ENCODE assay signal across 1 cellular context in the genomic region with DNA sequence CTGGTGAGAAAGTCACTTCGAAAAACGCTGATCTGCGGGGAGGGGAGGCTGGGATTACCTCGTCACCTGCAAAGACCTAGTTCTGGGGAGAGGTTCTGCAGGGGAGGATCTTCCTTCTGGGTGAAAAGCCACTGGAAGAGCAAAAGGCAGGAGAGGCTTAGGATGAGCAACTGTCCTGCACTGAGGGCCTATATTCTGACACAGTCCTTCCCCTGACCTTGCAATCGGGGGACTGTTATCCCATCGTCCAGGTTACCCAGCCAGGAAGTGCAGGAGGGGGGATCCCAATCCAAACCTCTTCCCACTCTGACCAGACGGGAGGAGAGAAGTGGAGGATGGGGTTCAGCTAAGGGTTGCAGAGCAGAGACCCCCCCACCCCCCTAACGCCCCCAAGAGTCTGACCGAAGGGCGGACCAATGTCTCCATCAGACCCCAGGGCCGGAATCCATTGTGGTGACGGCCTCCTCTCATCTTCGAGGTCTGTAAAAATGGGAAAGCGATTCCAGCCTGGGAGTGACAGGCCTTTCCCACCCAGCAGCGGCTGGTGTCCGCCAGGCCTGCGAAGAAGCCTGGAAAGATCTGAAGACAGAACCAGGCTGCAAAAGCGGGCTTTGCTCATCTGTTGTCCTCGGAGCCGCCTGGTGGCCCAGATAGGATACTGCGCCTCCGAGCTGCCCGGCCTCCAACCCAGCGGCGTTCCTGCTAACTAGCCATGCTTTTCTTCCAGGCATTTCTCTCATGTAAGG.
TF ChIP-seq lines count a peak whose summit lies in the region.

No MANE protein-coding gene starts in this region.

TF ChIP-seq in K562, 482 proteins besides CTCF, POLR2A, EP300 and RAD21 (continued from another document and continues in another):
- TF ChIP-seq FOXP1 (CRISPR knock-in tag; IDR thresholded peaks at IDR 0.05) (peak; percentile 12; the same call in 1 of the 2 replicates), NR2C2 (CRISPR knock-in tag; IDR thresholded peaks at IDR 0.05) (peak; percentile 58; the same call in 1 of the 2 replicates), NR2C2 (tag; IDR thresholded peaks at IDR 0.05) (no peak), XRCC5 (IDR thresholded peaks at IDR 0.05; ENCODE audit: low read depth, low read length) (peak; percentile 45; the same call in 1 of the 2 replicates), TCF7L2 (IDR thresholded peaks at IDR 0.05; ENCODE audit: low read depth, low read length) (no peak; the same call in 1 of the 2 replicates), C11orf30 (IDR thresholded peaks at IDR 0.05; ENCODE audit: low read depth) (no peak), HNRNPH1 (optimal IDR thresholded peaks at IDR 0.05; ENCODE audit: low read depth, low read length) (no peak), EWSR1 (IDR thresholded peaks at IDR 0.05; ENCODE audit: borderline replicate concordance, low read depth, partially characterized antibody) (no peak), NBN (IDR thresholded peaks at IDR 0.05; ENCODE audit: low read depth) (0 out of 2 replicates have a peak, but pooled peaks have one; percentile 23), SAFB2 (IDR thresholded peaks at IDR 0.05; ENCODE audit: borderline replicate concordance, low read depth, low read length, severe bottlenecking) (no peak), CBFA2T2 (conservative IDR thresholded peaks at IDR 0.05) (no peak), CEBPG (CRISPR knock-in tag; IDR thresholded peaks at IDR 0.05) (no peak), CEBPG (tag; conservative IDR thresholded peaks at IDR 0.05 in 1 of 2, IDR thresholded peaks at IDR 0.05 in 1 of 2) (no peak), NKRF (IDR thresholded peaks at IDR 0.05; ENCODE audit: borderline replicate concordance) (no peak), ZKSCAN1 (IDR thresholded peaks at IDR 0.05; ENCODE audit: low read depth, low read length) (peak; percentile 57; the same call in 1 of the 2 replicates), BACH1 (tag; IDR thresholded peaks at IDR 0.05) (no peak), ZNF644 (tag; IDR thresholded peaks at IDR 0.05; ENCODE audit: low read depth) (no peak), USF2 (CRISPR knock-in tag; IDR thresholded peaks at IDR 0.05) (no peak), FOXO4 (CRISPR knock-in tag; IDR thresholded peaks at IDR 0.05) (no peak), CBX5 (IDR thresholded peaks at IDR 0.05; ENCODE audit: borderline replicate concordance, low read depth) (0 out of 2 replicates have a peak, but pooled peaks have one; percentile 33), BHLHE40 (IDR thresholded peaks at IDR 0.05; ENCODE audit: low read length) (peak; percentile 44; the same call in 1 of the 2 replicates), HSF4 (CRISPR knock-in tag; IDR thresholded peaks at IDR 0.05; ENCODE audit: borderline replicate concordance) (no peak), DPF2 (IDR thresholded peaks at IDR 0.05) (no peak), KLF13 (tag; IDR thresholded peaks at IDR 0.05; ENCODE audit: borderline replicate concordance, low read depth) (no peak), SREBF1 (IDR thresholded peaks at IDR 0.05; ENCODE audit: borderline replicate concordance, low read depth, low read length) (peak; percentile 30; the same call in 1 of the 2 replicates), TBL1XR1 (IDR thresholded peaks at IDR 0.05; ENCODE audit: low read length in 2 of 2) (peak in 1 of 2 experiments; percentile 66; a peak in 1 of 4 replicates), E2F3 (CRISPR knock-in tag; IDR thresholded peaks at IDR 0.05) (no peak), NEUROD1 (IDR thresholded peaks at IDR 0.05; ENCODE audit: borderline replicate concordance, low read depth, low read length, partially characterized antibody) (peak; percentile 26), HMG20A (CRISPR knock-in tag; conservative IDR thresholded peaks at IDR 0.05) (no peak), HDAC6 (IDR thresholded peaks at IDR 0.05; ENCODE audit: low read depth, low read length) (no peak), ZFP1 (CRISPR knock-in tag; IDR thresholded peaks at IDR 0.05) (no peak), SMC3 (conservative IDR thresholded peaks at IDR 0.05; ENCODE audit: insufficient read depth, low read depth, low read length) (peak; percentile 97), CHD1 (IDR thresholded peaks at IDR 0.05; ENCODE audit: low read length) (no peak), GATAD2A (IDR thresholded peaks at IDR 0.05) (no peak), ZNF518B (CRISPR knock-in tag; IDR thresholded peaks at IDR 0.05) (no peak), HMBOX1 (IDR thresholded peaks at IDR 0.05) (peak; percentile 64), MYNN (IDR thresholded peaks at IDR 0.05) (peak; percentile 99), MYNN (CRISPR knock-in tag; IDR thresholded peaks at IDR 0.05) (peak; percentile 84), HLTF (IDR thresholded peaks at IDR 0.05) (no peak), HOXB6 (CRISPR knock-in tag; IDR thresholded peaks at IDR 0.05; ENCODE audit: borderline replicate concordance) (no peak), IFI16 (CRISPR knock-in tag; IDR thresholded peaks at IDR 0.05) (no peak), SMAD1 (IDR thresholded peaks at IDR 0.05; ENCODE audit: low read depth, low read length, partially characterized antibody) (no peak), DIDO1 (tag; IDR thresholded peaks at IDR 0.05; ENCODE audit: low read depth) (no peak)
- TF ChIP-seq, protein P1, sequence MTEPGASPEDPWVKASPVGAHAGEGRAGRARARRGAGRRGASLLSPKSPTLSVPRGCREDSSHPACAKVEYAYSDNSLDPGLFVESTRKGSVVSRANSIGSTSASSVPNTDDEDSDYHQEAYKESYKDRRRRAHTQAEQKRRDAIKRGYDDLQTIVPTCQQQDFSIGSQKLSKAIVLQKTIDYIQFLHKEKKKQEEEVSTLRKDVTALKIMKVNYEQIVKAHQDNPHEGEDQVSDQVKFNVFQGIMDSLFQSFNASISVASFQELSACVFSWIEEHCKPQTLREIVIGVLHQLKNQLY (CRISPR knock-in tag; conservative IDR thresholded peaks at IDR 0.05): no peak
- TF ChIP-seq, protein P2, sequence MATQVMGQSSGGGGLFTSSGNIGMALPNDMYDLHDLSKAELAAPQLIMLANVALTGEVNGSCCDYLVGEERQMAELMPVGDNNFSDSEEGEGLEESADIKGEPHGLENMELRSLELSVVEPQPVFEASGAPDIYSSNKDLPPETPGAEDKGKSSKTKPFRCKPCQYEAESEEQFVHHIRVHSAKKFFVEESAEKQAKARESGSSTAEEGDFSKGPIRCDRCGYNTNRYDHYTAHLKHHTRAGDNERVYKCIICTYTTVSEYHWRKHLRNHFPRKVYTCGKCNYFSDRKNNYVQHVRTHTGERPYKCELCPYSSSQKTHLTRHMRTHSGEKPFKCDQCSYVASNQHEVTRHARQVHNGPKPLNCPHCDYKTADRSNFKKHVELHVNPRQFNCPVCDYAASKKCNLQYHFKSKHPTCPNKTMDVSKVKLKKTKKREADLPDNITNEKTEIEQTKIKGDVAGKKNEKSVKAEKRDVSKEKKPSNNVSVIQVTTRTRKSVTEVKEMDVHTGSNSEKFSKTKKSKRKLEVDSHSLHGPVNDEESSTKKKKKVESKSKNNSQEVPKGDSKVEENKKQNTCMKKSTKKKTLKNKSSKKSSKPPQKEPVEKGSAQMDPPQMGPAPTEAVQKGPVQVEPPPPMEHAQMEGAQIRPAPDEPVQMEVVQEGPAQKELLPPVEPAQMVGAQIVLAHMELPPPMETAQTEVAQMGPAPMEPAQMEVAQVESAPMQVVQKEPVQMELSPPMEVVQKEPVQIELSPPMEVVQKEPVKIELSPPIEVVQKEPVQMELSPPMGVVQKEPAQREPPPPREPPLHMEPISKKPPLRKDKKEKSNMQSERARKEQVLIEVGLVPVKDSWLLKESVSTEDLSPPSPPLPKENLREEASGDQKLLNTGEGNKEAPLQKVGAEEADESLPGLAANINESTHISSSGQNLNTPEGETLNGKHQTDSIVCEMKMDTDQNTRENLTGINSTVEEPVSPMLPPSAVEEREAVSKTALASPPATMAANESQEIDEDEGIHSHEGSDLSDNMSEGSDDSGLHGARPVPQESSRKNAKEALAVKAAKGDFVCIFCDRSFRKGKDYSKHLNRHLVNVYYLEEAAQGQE (CRISPR knock-in tag; IDR thresholded peaks at IDR 0.05; ENCODE audit: low read depth): no peak
- TF ChIP-seq, protein P3, sequence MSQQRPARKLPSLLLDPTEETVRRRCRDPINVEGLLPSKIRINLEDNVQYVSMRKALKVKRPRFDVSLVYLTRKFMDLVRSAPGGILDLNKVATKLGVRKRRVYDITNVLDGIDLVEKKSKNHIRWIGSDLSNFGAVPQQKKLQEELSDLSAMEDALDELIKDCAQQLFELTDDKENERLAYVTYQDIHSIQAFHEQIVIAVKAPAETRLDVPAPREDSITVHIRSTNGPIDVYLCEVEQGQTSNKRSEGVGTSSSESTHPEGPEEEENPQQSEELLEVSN (IDR thresholded peaks at IDR 0.05; ENCODE audit: borderline replicate concordance in 1 of 2, extremely low read depth in 1 of 2, insufficient read depth in 1 of 2, insufficient read length in 1 of 2, low read depth in 1 of 2, low read length in 1 of 2, poor library complexity in 1 of 2, severe bottlenecking in 1 of 2): peak in 1 of 2 experiments; percentile 39
